Comparison of ENCODE assay signal across 26 cellular contexts in the genomic region with DNA sequence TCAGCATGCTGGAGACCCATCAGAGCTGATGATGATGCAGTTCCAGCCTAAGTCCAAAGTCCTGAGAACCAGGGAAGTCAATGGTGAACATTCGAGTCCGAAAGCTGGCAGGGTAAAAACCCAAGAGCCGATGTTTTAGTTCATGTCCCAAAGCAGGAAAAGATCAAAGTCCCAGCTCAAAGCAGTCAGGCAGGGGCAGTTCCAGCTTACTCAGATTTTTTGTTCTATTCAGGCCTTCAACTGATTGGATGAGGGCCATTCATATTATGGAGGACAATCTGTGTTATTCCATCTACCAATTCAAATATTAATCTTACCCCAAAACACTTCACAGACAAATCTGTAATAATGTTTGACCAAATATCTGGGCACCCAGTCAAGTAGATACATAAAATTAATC. TPM values are rescaled to one million over a fixed set of nuclear protein-coding genes. Genes with fewer than 3 reads are reported as not detected.
"Had no signal": no experiment of that assay in that cellular context is flagged by ENCODE, and none has a peak within 500 bp of the region (broad histone marks: within the 10 kb centered on the region; RNA-seq: fewer than 3 reads in every experiment).

No MANE protein-coding gene starts in this region.

- H3K27me3 ChIP-seq: ascending aorta, esophagus muscularis mucosa, gastrocnemius medialis had no signal

- H3K9me3 ChIP-seq: ascending aorta, esophagus muscularis mucosa, gastrocnemius medialis had no signal

- DNase-seq: activated CD4-positive, alpha-beta memory T cell treated with anti-CD3 and anti-CD28 coated beads, Interleukin-2, amount 10 ng/mL, durations not matched to agents 7 days and 5 days; activated CD4-positive, alpha-beta T cell treated with anti-CD3 and anti-CD28 coated beads for 1 hour; activated CD4-positive, alpha-beta T cell treated with anti-CD3 and anti-CD28 coated beads for 4 hours; activated CD4-positive, alpha-beta T cell treated with anti-CD3 and anti-CD28 coated beads, Interleukin-2, amount 10 ng/mL, durations not matched to agents 7 days and 5 days; activated CD4-positive, alpha-beta T cell treated with anti-CD3 and anti-CD28 coated beads, Interleukin-2, amount 50 U/mL, for 4 hours; activated CD8-positive, alpha-beta memory T cell treated with anti-CD3 and anti-CD28 coated beads, Interleukin-2, amount 50 U/mL, for 48 hours; activated gamma-delta T cell; activated naive CD4-positive, alpha-beta T cell; activated naive CD4-positive, alpha-beta T cell treated with anti-CD3 and anti-CD28 coated beads, Interleukin-2, amount 10 ng/mL, durations not matched to agents 7 days and 5 days; activated naive CD8-positive, alpha-beta T cell treated with anti-CD3 and anti-CD28 coated beads, Interleukin-2, amount 10 ng/mL, durations not matched to agents 7 days and 5 days; activated T-cell treated with anti-CD3 and anti-CD28 coated beads for 4 hours; activated T-cell treated with anti-CD3 and anti-CD28 coated beads, Interleukin-2, amount 50 U/mL, for 24 hours; activated T-cell treated with anti-CD3 and anti-CD28 coated beads, Interleukin-2, amount 50 U/mL, for 72 hours; caudate nucleus; cortex of kidney; dermis blood vessel endothelial cell; effector CD4-positive, alpha-beta T cell; effector memory CD8-positive, alpha-beta T cell; erythroblast; foreskin keratinocyte; gastrocnemius medialis; glutamatergic neuron; T-helper 2 cell had no signal

- H3K27ac ChIP-seq: ascending aorta, esophagus muscularis mucosa, foreskin keratinocyte, gastrocnemius medialis had no signal

- H3K36me3 ChIP-seq: ascending aorta, esophagus muscularis mucosa, gastrocnemius medialis had no signal

- H3K4me3 ChIP-seq: ascending aorta, esophagus muscularis mucosa, gastrocnemius medialis had no signal

- H3K4me1 ChIP-seq: foreskin keratinocyte, gastrocnemius medialis had no signal

RNA-seq across cellular contexts. Expression of a gene that starts 38.3 kb away (rescaled TPM):
- total RNA-seq: T-helper 1 cell treated with Interleukin-12 subunit alpha and Interleukin-12 subunit beta and Interleukin-4 antibody, amounts not matched to agents 30 ng/mL and 1 ng/mL, for 36 hours had no signal
